15 cellular contexts compared by ENCODE assay signal in the genomic region with DNA sequence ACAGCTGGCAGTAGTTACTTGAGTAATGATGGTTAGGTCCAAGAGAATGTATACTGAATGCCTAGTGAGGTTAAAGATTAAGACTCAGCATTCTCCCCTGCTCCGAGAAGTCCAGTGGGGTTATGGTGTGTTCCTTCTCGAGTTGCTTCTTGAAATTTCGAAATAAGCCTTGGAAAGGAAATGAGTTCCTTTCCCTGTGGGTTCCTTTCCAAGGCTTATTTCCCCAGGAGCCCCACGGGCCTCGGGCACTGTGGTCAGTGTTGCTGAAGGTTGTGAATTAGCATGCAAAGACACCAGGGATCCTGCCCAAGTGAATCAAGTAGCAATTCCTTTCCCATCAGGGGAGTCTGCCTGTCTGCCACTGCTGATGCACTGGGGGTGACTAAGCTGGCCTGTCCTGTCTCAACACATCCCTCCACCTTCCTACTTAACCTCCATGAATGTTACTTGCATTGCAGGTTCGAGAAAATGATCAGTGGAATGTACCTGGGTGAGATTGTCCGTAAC. TPM values are rescaled to one million over a fixed set of nuclear protein-coding genes. Genes with fewer than 3 reads are reported as not detected.
DNase-seq lines count a peak whose midpoint lies in the region; ATAC-seq and TF ChIP-seq lines count a peak whose summit lies in the region.
"Had no signal": no experiment of that assay in that cellular context is flagged by ENCODE, and none has a peak within 500 bp of the region (broad histone marks: within the 10 kb centered on the region; RNA-seq: fewer than 3 reads in every experiment).

No MANE protein-coding gene starts in this region.

- TF ChIP-seq CTCF in endodermal cell (conservative IDR thresholded peaks at IDR 0.05) (no peak), mucosa of descending colon (IDR thresholded peaks at IDR 0.05) (no peak), coronary artery (IDR thresholded peaks at IDR 0.05) (no peak)

- no peaks in the 10 kb centered on the region for H3K4me1 Mint-ChIP-seq in endodermal cell

- H3K9ac ChIP-seq in endodermal cell (ENCODE audit: extremely low read depth, low read length, poor library complexity, severe bottlenecking) = no peak overlapping the region

- no peaks in the 10 kb centered on the region for H3K27me3 Mint-ChIP-seq in endodermal cell (ENCODE audit: insufficient read depth)
- H3K27me3 Mint-ChIP-seq: activated CD4-positive, alpha-beta T cell treated with anti-CD3 and anti-CD28 coated beads, Interleukin-2, amount 10 ng/mL, durations not matched to agents 7 days and 5 days had no signal

- H3K27ac ChIP-seq in endodermal cell (ENCODE audit: low read depth, low read length) (no peak overlapping the region), coronary artery (no peak overlapping the region)
- H3K27ac ChIP-seq: Peyer's patch had no signal

- 83 to 85% methylated on average over 7 of the region's 7 CpGs for WGBS in endodermal cell (ENCODE audit: insufficient coverage in 1 of 2, insufficient read length in 1 of 2), 2 experiments

- intact Hi-C loops in sciatic nerve (cut with DNase I) = no loop called here
- intact Hi-C loops in mucosa of descending colon (cut with DNase I, micrococcal nuclease) = no loop called here

- H3K9me3 ChIP-seq in endodermal cell (ENCODE audit: control insufficient read depth, low read length) (no peaks in the 10 kb centered on the region), mucosa of descending colon (no peaks in the 10 kb centered on the region)
- H3K9me3 ChIP-seq: Caco-2, Peyer's patch had no signal

- no peak overlapping the region for H3K4me3 Mint-ChIP-seq in endodermal cell
- H3K4me3 Mint-ChIP-seq: activated CD4-positive, alpha-beta T cell treated with anti-CD3 and anti-CD28 coated beads, Interleukin-2, amount 10 ng/mL, durations not matched to agents 7 days and 5 days had no signal

- peaks cover 86% of the 10 kb centered on the region for H3K36me3 ChIP-seq in endodermal cell (ENCODE audit: control insufficient read depth, insufficient read depth, low read length)
- H3K36me3 ChIP-seq in mucosa of descending colon (ENCODE audit: low read depth) = peaks cover 10% of the 10 kb centered on the region

- no peak overlapping the region for H3K4me3 ChIP-seq in endodermal cell (ENCODE audit: low read length)
- no peak overlapping the region for H3K4me3 ChIP-seq in mucosa of descending colon
- no peak overlapping the region for H3K4me3 ChIP-seq in coronary artery
- H3K4me3 ChIP-seq: lung, Peyer's patch had no signal

- H3K4me1 ChIP-seq in endodermal cell (ENCODE audit: control insufficient read depth, insufficient read depth, low read length) (no peaks in the 10 kb centered on the region), mucosa of descending colon (ENCODE audit: low read depth) (no peaks in the 10 kb centered on the region)
- H3K4me1 ChIP-seq: Caco-2, Peyer's patch had no signal

- peak; percentile 87 for DNase-seq in ELR (ENCODE audit: low read depth)
- DNase-seq in RPMI7951 (ENCODE audit: low read depth) = peak; percentile 91
- peak; percentile 39 for DNase-seq in endodermal cell
- DNase-seq in sciatic nerve (ENCODE audit: low spot score) = no peak
- DNase-seq in mucosa of descending colon = no peak
- DNase-seq in coronary artery (ENCODE audit: low spot score) = no peak
- DNase-seq: activated CD4-positive, alpha-beta T cell treated with anti-CD3 and anti-CD28 coated beads, Interleukin-2, amount 10 ng/mL, durations not matched to agents 7 days and 5 days; central memory CD4-positive, alpha-beta T cell; NCI-H446 treated with DMSO at 0.1 percent for 48 hours; Peyer's patch had no signal

- H3K9me3 Mint-ChIP-seq in endodermal cell = no peaks in the 10 kb centered on the region
- H3K9me3 Mint-ChIP-seq: activated CD4-positive, alpha-beta T cell treated with anti-CD3 and anti-CD28 coated beads, Interleukin-2, amount 10 ng/mL, durations not matched to agents 7 days and 5 days had no signal

- no peaks in the 10 kb centered on the region for H3K27me3 ChIP-seq in endodermal cell (ENCODE audit: control insufficient read depth, insufficient read depth, low read length, poor library complexity, severe bottlenecking)
- H3K27me3 ChIP-seq: Peyer's patch had no signal

- ATAC-seq in sciatic nerve (peak; percentile 44), GM21528 (IDR thresholded peaks at IDR 0.05; ENCODE audit: low FRiP score, unreplicated experiment) (no peak), HG03571 (IDR thresholded peaks at IDR 0.05; ENCODE audit: unreplicated experiment) (no peak), mucosa of descending colon (no peak)
- ATAC-seq: HCT116 had no signal

- H3K27ac Mint-ChIP-seq in endodermal cell = no peak overlapping the region
- H3K27ac Mint-ChIP-seq: activated CD4-positive, alpha-beta T cell treated with anti-CD3 and anti-CD28 coated beads, Interleukin-2, amount 10 ng/mL, durations not matched to agents 7 days and 5 days had no signal

- H3K36me3 Mint-ChIP-seq in endodermal cell (ENCODE audit: low read depth) = peaks cover 75% of the 10 kb centered on the region

RNA-seq across cellular contexts. Expression of gene HK2, which starts 53.6 kb away (rescaled TPM):
- 13.0 and 16.5 TPM in 2 replicates for total RNA-seq in RPMI7951 (2014; rRNA removed; shearing (Covaris generic))
- total RNA-seq in endodermal cell (10 to 100 TPM; 21.5 to 31.5 TPM), sciatic nerve (15.7 TPM), mucosa of descending colon (100 to 1,000 TPM; 181 to 317 (median 281) TPM)
- polyA plus RNA-seq in endodermal cell (2013, experiment 1 of 2) = 40.0 TPM
- 31.2 TPM for polyA plus RNA-seq in endodermal cell (2013, experiment 2 of 2)

Comparison
In these comparisons a context has a peak if more than half of its experiments do, and no peak if none do; other contexts are left out.
1. DNase-seq: peak in ELR (single experiment), RPMI7951 (single experiment) and endodermal cell (single experiment); none in sciatic nerve (single experiment), mucosa of descending colon (0 of 3) and coronary artery (single experiment).
2. RNA of gene HK2, which starts 53.6 kb away (total RNA-seq): 181 to 317 TPM in mucosa of descending colon; 21.5 to 31.5 TPM in endodermal cell, 13.0 to 16.5 TPM in RPMI7951 and 15.7 TPM in sciatic nerve (single experiment); every median in the first group is over 4 times any median in the second.